ENCODE assay signal across 8 cellular contexts in the genomic region with DNA sequence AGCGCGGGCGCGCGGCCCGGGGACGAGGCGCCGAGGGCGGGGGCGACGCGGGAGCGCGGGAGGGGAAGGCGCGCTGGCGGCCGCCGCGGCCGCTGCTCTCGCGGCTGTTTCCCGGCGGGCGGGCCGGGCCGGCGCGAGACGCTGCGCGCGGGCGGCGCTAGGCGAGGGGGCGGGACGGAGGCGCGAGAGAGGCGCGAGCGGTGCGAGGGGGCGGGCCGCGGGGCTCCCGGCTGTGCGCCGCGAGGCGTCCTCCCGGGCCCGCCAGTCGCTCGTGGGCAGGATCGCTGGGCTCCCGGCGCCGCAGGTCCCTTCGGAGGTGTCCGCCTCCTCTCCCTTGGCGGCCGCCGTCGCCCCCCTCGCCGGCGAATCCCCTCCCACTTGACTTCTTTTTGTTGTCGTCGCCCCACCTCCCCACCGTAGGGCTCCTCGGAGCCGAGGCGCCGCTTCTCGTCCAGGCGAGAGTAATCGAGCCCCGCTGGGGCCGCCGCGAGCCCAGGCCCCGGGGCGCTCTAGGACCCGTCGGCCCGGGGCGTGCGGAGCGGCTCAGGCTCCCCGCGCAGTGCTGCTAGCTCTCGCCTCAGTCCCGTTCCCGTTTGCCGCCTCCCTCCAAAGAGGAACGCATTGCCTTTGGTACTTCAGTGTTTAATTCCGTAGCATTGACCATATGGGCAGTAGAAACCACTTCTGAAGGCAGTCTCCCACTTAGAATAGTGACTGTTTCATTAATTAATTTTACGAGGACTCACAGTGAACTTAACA. TPM values are rescaled to one million over a fixed set of nuclear protein-coding genes. Genes with fewer than 3 reads are reported as not detected.
DNase-seq lines count a peak whose midpoint lies in the region; ATAC-seq, FAIRE-seq and TF ChIP-seq lines count a peak whose summit lies in the region.

Gene RANBP9, minus strand, starts transcription at position 110 of the 759 bp plus-strand sequence. CDS start 330 bp downstream, outside the sequence.

- 0% methylated on average over 66 to 102 of the region's 102 CpGs for WGBS in adipose tissue, 3 donors
- 0 to 1% (median 0%) methylated on average over 16 to 102 of the region's 102 CpGs for WGBS in heart left ventricle, 4 donors
- 0 to 1% methylated on average over 1 to 31 of the region's 102 CpGs for WGBS in upper lobe of left lung, 2 donors

- TF ChIP-seq CTCF in heart left ventricle (IDR thresholded peaks at IDR 0.05): no peak
- TF ChIP-seq CTCF in upper lobe of left lung (IDR thresholded peaks at IDR 0.05): peak in 1 of 6 experiments; percentile 5

- H3K9me3 Mint-ChIP-seq in T-cell: no peaks in the 10 kb centered on the region

- H3K36me3 ChIP-seq in heart left ventricle: no peaks in the 10 kb centered on the region
- H3K36me3 ChIP-seq in upper lobe of left lung: no peaks in the 10 kb centered on the region

- H3K27ac ChIP-seq in adipose tissue (ENCODE audit: low read depth, low read length) (peak within 1 kb of the TSS; percentile 94), heart left ventricle (peak within 1 kb of the TSS; percentile 83 to 99 (median 95)), upper lobe of left lung (peak within 1 kb of the TSS; percentile 91 to 100 (median 97))

- TF ChIP-seq EP300 in upper lobe of left lung (IDR thresholded peaks at IDR 0.05): no peak

- CTCF ChIA-PET in T-cell (lab: Charles Lee): interaction anchor here in 1 of 2 donors (0.6 to 3.4 kb wide), 4 partner anchors 17 to 137 kb away, joined by 4 to 15 read pairs (median 9); partner anchors contain the start of genes NOL7 and SIRT5

- peak within 1 kb of the TSS; percentile 87 to 95 (median 94) for H3K4me3 Mint-ChIP-seq in T-cell

- H3K27me3 ChIP-seq in heart left ventricle (no peaks in the 10 kb centered on the region), upper lobe of left lung (no peaks in the 10 kb centered on the region)

- intact Hi-C loops in heart left ventricle (cut with DNase I) (loop anchor here in 7 of 10 donors (1.0 to 10.0 kb wide), 9 partner anchors 50 to 100 kb away; partner anchors contain the start of genes NOL7 (in 5 of the 7) and MCUR1 (in 1 of the 7)), posterior vena cava (cut with DNase I) (loop anchor here in 1 of 2 donors (10.0 kb wide), 1 partner anchor 73 kb away; no protein-coding TSS in a partner anchor)

- H3K9me3 ChIP-seq in heart left ventricle (no peaks in the 10 kb centered on the region), upper lobe of left lung (no peaks in the 10 kb centered on the region)

- TF ChIP-seq POLR2A in GM12891 (IDR thresholded peaks at IDR 0.05; ENCODE audit: low read depth, low read length) (peak; percentile 47; the same call in 1 of the 2 replicates), heart left ventricle (IDR thresholded peaks at IDR 0.05) (peak in 1 of 2 donors; percentile 76), upper lobe of left lung (IDR thresholded peaks at IDR 0.05) (peak in 3 of 4 donors; percentile 49 to 85 (median 73))

- POLR2A ChIA-PET in T-cell (lab: Charles Lee): interaction anchor here in 1 of 2 donors (0.6 to 1.6 kb wide), 2 partner anchors 83 to 103 kb away, joined by 3 to 4 read pairs; partner anchors contain the start of gene MCUR1

- no peaks in the 10 kb centered on the region for H3K27me3 Mint-ChIP-seq in T-cell

- peak within 1 kb of the TSS; percentile 92 to 96 for H3K27ac Mint-ChIP-seq in T-cell

- peaks cover 48 to 59% (median 55%) of the 10 kb centered on the region in 3 donors for H3K4me1 Mint-ChIP-seq in T-cell

- H3K36me3 Mint-ChIP-seq in T-cell: peaks cover 3% of the 10 kb centered on the region

- H3K4me3 ChIP-seq in heart left ventricle (peak within 1 kb of the TSS; percentile 66 to 96 (median 86)), upper lobe of left lung (peak within 1 kb of the TSS; percentile 81 to 93 (median 88))

- peak; percentile 77 for DNase-seq in GM12891 (ENCODE audit: insufficient read length, low spot score)
- DNase-seq in NCI-H1417 (lab: John Stamatoyannopoulos, UW): peak; percentile 95 to 99 (median 95)
- DNase-seq in T-cell: peak; percentile 78 to 91 (median 85)
- DNase-seq in heart left ventricle: peak; percentile 89 to 94 (median 90)
- DNase-seq in posterior vena cava (ENCODE audit: low spot score): peak; percentile 96
- DNase-seq in upper lobe of left lung: peak; percentile 88 to 98

- FAIRE-seq in GM12891 (lab: Jason Lieb, UNC): peak; percentile 94

- H3K4me1 ChIP-seq in heart left ventricle: peaks cover 0 to 46% (median 28%) of the 10 kb centered on the region in 12 donors
- H3K4me1 ChIP-seq in upper lobe of left lung: peaks cover 18 to 35% (median 24%) of the 10 kb centered on the region in 4 donors

- ATAC-seq in HG02759 (IDR thresholded peaks at IDR 0.05; ENCODE audit: unreplicated experiment) (peak; percentile 83), T-cell (replicated peaks in 1 of 4) (peak; percentile 85 to 91 (median 87)), heart left ventricle (peak; percentile 90 to 95 (median 94)), upper lobe of left lung (ENCODE audit: low FRiP score in 2 of 2) (peak; percentile 95 to 96)

TF ChIP-seq in GM12891, 5 proteins besides CTCF, POLR2A, EP300 and RAD21:
- TF ChIP-seq PAX5 (IDR thresholded peaks at IDR 0.05; ENCODE audit: insufficient read depth, low read length, severe bottlenecking): no peak
- no peak for TF ChIP-seq POU2F2 (IDR thresholded peaks at IDR 0.05; ENCODE audit: low read depth, low read length)
- TF ChIP-seq POLR2AphosphoS5 (IDR thresholded peaks at IDR 0.05; ENCODE audit: low read depth, low read length): no peak
- TF ChIP-seq SPI1 (IDR thresholded peaks at IDR 0.05; ENCODE audit: low read depth, low read length): 0 out of 2 replicates have a peak, but pooled peaks have one; percentile 3
- no peak for TF ChIP-seq TAF1 (IDR thresholded peaks at IDR 0.05; ENCODE audit: low read depth, low read length)
TF ChIP-seq in GM12891: peak in this region for 1.

RNA-seq across cellular contexts. Expression of gene RANBP9, which starts in this region (rescaled TPM):
- polyA plus RNA-seq in GM12891 (2012; ENCODE audit: low read depth, missing spikeins): 19.3 TPM
- 10 to 100 TPM; 44.9 to 59.4 (median 46.8) TPM for total RNA-seq in T-cell
- 10 to 100 TPM; 10.6 to 24.9 (median 20.7) TPM for polyA plus RNA-seq in adipose tissue
- total RNA-seq in heart left ventricle: 10 to 100 TPM; 25.8 to 43.7 (median 35.0) TPM
- polyA plus RNA-seq in heart left ventricle: 10 to 100 TPM in 1 of 2 donors, 1 to 10 TPM in 1; 9.3 to 25.8 TPM
- total RNA-seq in posterior vena cava: 10 to 100 TPM; 33.9 to 36.9 TPM
- 10 to 100 TPM; 29.8 to 46.7 (median 36.4) TPM for total RNA-seq in upper lobe of left lung

Comparison
In these comparisons a context has a peak if more than half of its experiments do, and no peak if none do; other contexts are left out.
1. Peak in every context shown above with its lines: DNase-seq, ATAC-seq, H3K4me3 ChIP-seq and H3K27ac ChIP-seq.